Comparison of ENCODE assay signal across 19 cellular contexts in genomic region chr7:1754345-1754908, GRCh38.
DNase-seq lines count a peak whose midpoint lies in the region; ATAC-seq, FAIRE-seq and TF ChIP-seq lines count a peak whose summit lies in the region.
"Had no signal": no experiment of that assay in that cellular context is flagged by ENCODE, and none has a peak within 500 bp of the region (broad histone marks: within the 10 kb centered on the region; RNA-seq: fewer than 3 reads in every experiment).

No MANE protein-coding gene starts in this region.

- H2AFZ ChIP-seq in K562 (ENCODE audit: low read depth, low read length) = no peak overlapping the region
- H2AFZ ChIP-seq: GM23248 had no signal

- no peak overlapping the region for H3K27ac ChIP-seq in K562 (ENCODE audit: extremely low read depth, low read depth, low read length)
- H3K27ac ChIP-seq: GM23248 had no signal

- WGBS in K562 (ENCODE audit: insufficient coverage, low coverage, missing lambda C conversion rate) = 3% methylated on average over 4 of the region's 5 CpGs

- TF ChIP-seq RAD21 in K562 (CRISPR knock-in tag; conservative IDR thresholded peaks at IDR 0.05 in 1 of 2, IDR thresholded peaks at IDR 0.05 in 1 of 2) = no peak

- ATAC-seq in stimulated activated naive CD8-positive, alpha-beta T cell treated with anti-CD3 and anti-CD28 coated beads, Interleukin-15, amount 100 ng/mL, for 72 hours = no peak
- ATAC-seq in K562 (no peak), sciatic nerve (no peak)
- no peak for ATAC-seq in effector memory CD8-positive, alpha-beta T cell (replicated peaks)
- ATAC-seq: CD8-positive, alpha-beta T cell; HCT116 had no signal

- peaks cover 0 to 27% of the 10 kb centered on the region in 2 experiments; a peak in 2 of 5 replicates for H3K4me1 ChIP-seq in K562 (replicated peaks in 1 of 2; ENCODE audit: control insufficient read depth in 2 of 2, insufficient read depth in 2 of 2, low read length in 2 of 2)
- H3K4me1 ChIP-seq: BE2C had no signal

- H4K20me1 ChIP-seq in K562 (replicated peaks; ENCODE audit: control insufficient read depth, insufficient read depth, low read length) = peaks cover 7% of the 10 kb centered on the region

- DNase-seq in stimulated activated naive CD8-positive, alpha-beta T cell treated with anti-CD3 and anti-CD28 coated beads, Interleukin-15, amount 100 ng/mL, for 72 hours = no peak
- DNase-seq in NAMALWA (ENCODE audit: low spot score) (peak; percentile 57), K562 (ENCODE audit: extremely low read depth in 1 of 4, low spot score in 3 of 4) (no peak), sciatic nerve (ENCODE audit: low spot score) (no peak), GM03348 (ENCODE audit: low spot score) (no peak)
- no peak for DNase-seq in effector memory CD8-positive, alpha-beta T cell
- DNase-seq: BE2C; CD8-positive, alpha-beta T cell; COR-L47; DND-41; GDM1; GM23248; IMR-90 had no signal

- TF ChIP-seq EP300 in K562 (IDR thresholded peaks at IDR 0.05; ENCODE audit: low read length) = no peak

- TF ChIP-seq POLR2A in K562 (conservative IDR thresholded peaks at IDR 0.05) = no peak

- in situ Hi-C loops in K562 (cut with MboI) = no loop called here

- no TSS peak for BruUV-seq in K562 (replicated peaks; lab: Mats Ljungman, UMichigan)

- CTCF ChIA-PET in K562 (lab: Yijun Ruan, JAX; ENCODE audit: low intra/inter-chr PET ratio) = no interaction called here

- peak overlapping the region; percentile 19 for H3K27ac Mint-ChIP-seq in stimulated activated naive CD8-positive, alpha-beta T cell treated with anti-CD3 and anti-CD28 coated beads, Interleukin-15, Interleukin-2, amounts not matched to agents 100 ng/mL and 50 ng/mL, for 24 hours
- H3K27ac Mint-ChIP-seq in stimulated activated naive CD8-positive, alpha-beta T cell treated with anti-CD3 and anti-CD28 coated beads, Interleukin-15, amount 100 ng/mL, for 72 hours = no peak overlapping the region
- H3K27ac Mint-ChIP-seq in effector memory CD8-positive, alpha-beta T cell = no peak overlapping the region
- H3K27ac Mint-ChIP-seq: CD8-positive, alpha-beta T cell had no signal

- no peaks in the 10 kb centered on the region for H3K9me3 Mint-ChIP-seq in stimulated activated naive CD8-positive, alpha-beta T cell treated with anti-CD3 and anti-CD28 coated beads, Interleukin-15, Interleukin-2, amounts not matched to agents 100 ng/mL and 50 ng/mL, for 24 hours
- no peaks in the 10 kb centered on the region for H3K9me3 Mint-ChIP-seq in stimulated activated naive CD8-positive, alpha-beta T cell treated with anti-CD3 and anti-CD28 coated beads, Interleukin-15, amount 100 ng/mL, for 72 hours
- H3K9me3 Mint-ChIP-seq in effector memory CD8-positive, alpha-beta T cell = no peaks in the 10 kb centered on the region
- H3K9me3 Mint-ChIP-seq: CD8-positive, alpha-beta T cell had no signal

- H3K4me1 Mint-ChIP-seq in stimulated activated naive CD8-positive, alpha-beta T cell treated with anti-CD3 and anti-CD28 coated beads, Interleukin-15, Interleukin-2, amounts not matched to agents 100 ng/mL and 50 ng/mL, for 24 hours (ENCODE audit: low read depth) = peaks cover 3% of the 10 kb centered on the region
- H3K4me1 Mint-ChIP-seq in stimulated activated naive CD8-positive, alpha-beta T cell treated with anti-CD3 and anti-CD28 coated beads, Interleukin-15, amount 100 ng/mL, for 72 hours = peaks cover 7% of the 10 kb centered on the region
- peaks cover 4 to 10% of the 10 kb centered on the region in 2 donors for H3K4me1 Mint-ChIP-seq in effector memory CD8-positive, alpha-beta T cell (ENCODE audit: low read depth in 2 of 2)

- no peaks in the 10 kb centered on the region for H3K36me3 Mint-ChIP-seq in stimulated activated naive CD8-positive, alpha-beta T cell treated with anti-CD3 and anti-CD28 coated beads, Interleukin-15, Interleukin-2, amounts not matched to agents 100 ng/mL and 50 ng/mL, for 24 hours (ENCODE audit: low read depth)
- peaks cover 4% of the 10 kb centered on the region for H3K36me3 Mint-ChIP-seq in effector memory CD8-positive, alpha-beta T cell (ENCODE audit: insufficient read depth)
- H3K36me3 Mint-ChIP-seq: CD14-positive monocyte; CD8-positive, alpha-beta T cell had no signal

- H3K79me2 ChIP-seq in K562 (ENCODE audit: control insufficient read depth, insufficient read depth, low read length) = no peaks in the 10 kb centered on the region

- H3K9me1 ChIP-seq in K562 (ENCODE audit: control insufficient read depth, insufficient read depth, low read length) = no peaks in the 10 kb centered on the region

- no peak overlapping the region for H3K4me3 Mint-ChIP-seq in stimulated activated naive CD8-positive, alpha-beta T cell treated with anti-CD3 and anti-CD28 coated beads, Interleukin-15, Interleukin-2, amounts not matched to agents 100 ng/mL and 50 ng/mL, for 24 hours
- H3K4me3 Mint-ChIP-seq in stimulated activated naive CD8-positive, alpha-beta T cell treated with anti-CD3 and anti-CD28 coated beads, Interleukin-15, amount 100 ng/mL, for 72 hours = no peak overlapping the region
- H3K4me3 Mint-ChIP-seq in effector memory CD8-positive, alpha-beta T cell = no peak overlapping the region
- H3K4me3 Mint-ChIP-seq: CD14-positive monocyte; CD8-positive, alpha-beta T cell had no signal

- H3K4me3 ChIP-seq in K562 = no peak overlapping the region
- H3K4me3 ChIP-seq: GM23248 had no signal

- peaks cover 27 to 78% of the 10 kb centered on the region in 2 experiments; a peak in 4 of 5 replicates for H3K27me3 ChIP-seq in K562 (ENCODE audit: control insufficient read depth in 2 of 2, insufficient read depth in 2 of 2, low read length in 2 of 2)

- H3K4me2 ChIP-seq in K562 (ENCODE audit: insufficient read depth, low read length) = no peak overlapping the region

- no peak for FAIRE-seq in K562 (lab: Jason Lieb, UNC)
- FAIRE-seq: A204.1, D721Med, H54 had no signal

- no peaks in the 10 kb centered on the region for H3K36me3 ChIP-seq in K562 (ENCODE audit: control insufficient read depth, insufficient read depth, low read length)
- H3K36me3 ChIP-seq: BE2C had no signal

- no peaks in the 10 kb centered on the region for H3K27me3 Mint-ChIP-seq in stimulated activated naive CD8-positive, alpha-beta T cell treated with anti-CD3 and anti-CD28 coated beads, Interleukin-15, Interleukin-2, amounts not matched to agents 100 ng/mL and 50 ng/mL, for 24 hours
- H3K27me3 Mint-ChIP-seq in stimulated activated naive CD8-positive, alpha-beta T cell treated with anti-CD3 and anti-CD28 coated beads, Interleukin-15, amount 100 ng/mL, for 72 hours = peaks cover 18% of the 10 kb centered on the region
- H3K27me3 Mint-ChIP-seq in effector memory CD8-positive, alpha-beta T cell = peaks cover 11 to 37% of the 10 kb centered on the region in 2 donors

- POLR2A ChIA-PET in K562 (lab: Yijun Ruan, JAX) = no interaction called here

- intact Hi-C loops in K562 (cut with micrococcal nuclease) (no loop called here), sciatic nerve (cut with DNase I) (no loop called here)

- H3K9ac ChIP-seq in K562 (ENCODE audit: insufficient read depth in 1 of 2, low read depth in 2 of 2, low read length in 2 of 2) = no peak overlapping the region
- H3K9ac ChIP-seq: GM23248 had no signal

- TF ChIP-seq CTCF in K562 (IDR thresholded peaks at IDR 0.05 in 2 of 3, conservative IDR thresholded peaks at IDR 0.05 in 1 of 3; ENCODE audit: insufficient read depth in 2 of 3, low read depth in 1 of 3, low read length in 3 of 3) = no peak

- H3K9me3 ChIP-seq in K562 (replicated peaks; ENCODE audit: control insufficient read depth, insufficient read depth, low read depth, low read length) = no peaks in the 10 kb centered on the region
- H3K9me3 ChIP-seq: BE2C had no signal

TF ChIP-seq in K562, 482 proteins besides CTCF, POLR2A, EP300 and RAD21 (continues in another document):
- TF ChIP-seq MITF (IDR thresholded peaks at IDR 0.05) = no peak
